In genomic region chr16:89562027-89562599, GRCh38 we compare ENCODE assay signal across 8 cellular contexts. TPM values are rescaled to one million over a fixed set of nuclear protein-coding genes. Genes with fewer than 3 reads are reported as not detected.
DNase-seq lines count a peak whose midpoint lies in the region; ATAC-seq, FAIRE-seq and TF ChIP-seq lines count a peak whose summit lies in the region.

No MANE protein-coding gene starts in this region.

- H3K9ac ChIP-seq in H1 (replicated peaks in 1 of 4; ENCODE audit: extremely low read depth in 1 of 4, low read depth in 3 of 4, low read length in 3 of 4), result peak overlapping the region in 3 of 4 experiments; percentile 90 to 96 (median 94); a peak in 6 of 7 replicates

- no peak for FAIRE-seq in H1 (lab: Jason Lieb, UNC)

- peak; percentile 63 for DNase-seq in GM12865 (ENCODE audit: low read depth)
- peak; percentile 25 for DNase-seq in OCI-LY7 (ENCODE audit: low spot score)
- no peak for DNase-seq in H1 (ENCODE audit: low read depth in 1 of 2, low spot score in 2 of 2)
- DNase-seq in osteoblast (ENCODE audit: insufficient read length, low spot score, missing footprints), result no peak
- DNase-seq in omental fat pad (ENCODE audit: low spot score), result no peak
- no peak for DNase-seq in NCI-H226
- DNase-seq in NCI-H2196 treated with DMSO at 0.1 percent for 48 hours (lab: John Stamatoyannopoulos, UW; ENCODE audit: unreplicated experiment), result no peak

- no peak overlapping the region for H3K18ac ChIP-seq in H1 (ENCODE audit: extremely low read depth, low read length)

- no peak overlapping the region for H2BK15ac ChIP-seq in H1 (ENCODE audit: low read length)

- no peak for TF ChIP-seq RAD21 in H1 (IDR thresholded peaks at IDR 0.05 in 1 of 2, conservative IDR thresholded peaks at IDR 0.05 in 1 of 2; ENCODE audit: low read depth in 2 of 2, low read length in 2 of 2)

- no peak overlapping the region for H2BK20ac ChIP-seq in H1 (ENCODE audit: low read length)

- H4K20me1 ChIP-seq in OCI-LY7 (ENCODE audit: insufficient read depth, low read length), result peaks cover 33% of the 10 kb centered on the region
- H4K20me1 ChIP-seq in H1 (replicated peaks in 1 of 2; ENCODE audit: control insufficient read depth in 1 of 2, insufficient read depth in 2 of 2, low read length in 2 of 2), result peaks cover 25 to 28% of the 10 kb centered on the region in 2 experiments
- peaks cover 55% of the 10 kb centered on the region for H4K20me1 ChIP-seq in osteoblast (ENCODE audit: insufficient read depth, low read length)

- no peak overlapping the region for H2AK5ac ChIP-seq in H1 (ENCODE audit: low read depth, low read length)

- H3K56ac ChIP-seq in H1 (replicated peaks; ENCODE audit: insufficient read length, low read depth, low read length), result no peak overlapping the region

- intact Hi-C loops in OCI-LY7 (cut with micrococcal nuclease; ENCODE audit: unreplicated experiment), result loop anchor here (5.0 kb wide), 2 partner anchors 75 to 95 kb away; partner anchors contain the start of genes CHMP1A and SPATA33

- peak overlapping the region; percentile 52; the same call in 1 of the 2 replicates for H2BK5ac ChIP-seq in H1 (ENCODE audit: low read depth, low read length)

- no peak overlapping the region for H4K8ac ChIP-seq in H1 (ENCODE audit: extremely low read depth, insufficient read depth, low read length)

- TSS peak; percentile 70 for BruUV-seq in OCI-LY7 (replicated peaks; lab: Mats Ljungman, UMichigan)

- peaks cover 52% of the 10 kb centered on the region for H3K4me1 ChIP-seq in OCI-LY7 (ENCODE audit: insufficient read depth, low read length, poor library complexity, severe bottlenecking)
- H3K4me1 ChIP-seq in H1 (replicated peaks in 1 of 4; ENCODE audit: control insufficient read depth in 3 of 4, insufficient read depth in 4 of 4, low read length in 3 of 4), result peaks cover 5 to 28% (median 8%) of the 10 kb centered on the region in 4 experiments
- peaks cover 53% of the 10 kb centered on the region for H3K4me1 ChIP-seq in osteoblast (ENCODE audit: insufficient read depth, low read length)

- 83% methylated on average over 19 of the region's 19 CpGs; no CpG with 5 or more reads in 1 of the 2 experiments for whole genome bisulfite sequencing in H1 (ENCODE audit: extremely low coverage in 1 of 2, insufficient coverage in 1 of 2, insufficient read length in 1 of 2, insufficient replicate concordance in 2 of 2, low coverage in 1 of 2, low lambda C conversion rate in 2 of 2, missing lambda C conversion rate in 1 of 2), 2 experiments

- H2AFZ ChIP-seq in OCI-LY7 (ENCODE audit: low read length) (no peak overlapping the region), H1 (ENCODE audit: low read length) (no peak overlapping the region), osteoblast (ENCODE audit: low read length) (no peak overlapping the region)

- no peak overlapping the region for H3K23ac ChIP-seq in H1 (ENCODE audit: insufficient read length)

- H3K9me2 ChIP-seq in OCI-LY7 (ENCODE audit: insufficient read depth, low read length), result no peaks in the 10 kb centered on the region

- H2BK12ac ChIP-seq in H1 (ENCODE audit: low read depth, low read length), result no peak overlapping the region

- H3K27ac ChIP-seq in OCI-LY7 (ENCODE audit: low read depth, low read length, poor library complexity, severe bottlenecking) (peak overlapping the region; percentile 67), H1 (ENCODE audit: low read depth, low read length) (no peak overlapping the region), osteoblast (ENCODE audit: low read depth, low read length) (peak overlapping the region; percentile 98)

- H3K27me3 ChIP-seq in H1 (replicated peaks in 1 of 4; ENCODE audit: control insufficient read depth in 3 of 4, extremely low read depth in 1 of 4, insufficient read depth in 3 of 4, low read length in 3 of 4), result no peaks in the 10 kb centered on the region
- no peaks in the 10 kb centered on the region for H3K27me3 ChIP-seq in osteoblast (ENCODE audit: insufficient read depth, low read length)

- H3K23me2 ChIP-seq in H1 (ENCODE audit: low read depth, low read length), result peaks cover 18% of the 10 kb centered on the region

- H2BK120ac ChIP-seq in H1 (replicated peaks; ENCODE audit: low read depth, low read length), result no peak overlapping the region

- no peak for TF ChIP-seq POLR2A in H1 (IDR thresholded peaks at IDR 0.05; ENCODE audit: control extremely low read depth in 1 of 2, low read depth in 2 of 2, low read length in 2 of 2)

- no peaks in the 10 kb centered on the region for H3K9me3 ChIP-seq in OCI-LY7 (ENCODE audit: low read length)
- no peaks in the 10 kb centered on the region for H3K9me3 ChIP-seq in H1 (ENCODE audit: insufficient read depth in 2 of 2, low read depth in 1 of 2, low read length in 1 of 2)
- H3K9me3 ChIP-seq in osteoblast (ENCODE audit: low read depth, low read length), result no peaks in the 10 kb centered on the region

- CTCF ChIA-PET in OCI-LY7 (lab: Charles Lee; ENCODE audit: unreplicated experiment), result no interaction called here
- CTCF ChIA-PET in H1 (lab: Charles Lee; ENCODE audit: partially characterized antibody), result interaction anchor here (2.8 kb wide), 1 partner anchor 13 kb away, joined by 7 read pairs; no protein-coding TSS in a partner anchor

- no peak for TF ChIP-seq EP300 in H1 (IDR thresholded peaks at IDR 0.05; ENCODE audit: borderline replicate concordance in 1 of 2, low read depth in 2 of 2, low read length in 2 of 2)

- H3K14ac ChIP-seq in H1 (ENCODE audit: insufficient read length), result no peak overlapping the region

- ATAC-seq in omental fat pad (ENCODE audit: low FRiP score), result no peak
- ATAC-seq in GM18907 (IDR thresholded peaks at IDR 0.05; ENCODE audit: unreplicated experiment), result no peak

- H3K4ac ChIP-seq in H1 (replicated peaks; ENCODE audit: insufficient read length, low read depth, low read length), result no peak overlapping the region

- H4K5ac ChIP-seq in H1 (ENCODE audit: insufficient read length, low read depth, low read length), result no peak overlapping the region

- no peak for TF ChIP-seq CTCF in GM12865 (IDR thresholded peaks at IDR 0.05; ENCODE audit: insufficient read depth, low read depth, low read length, missing control alignments)
- no peak for TF ChIP-seq CTCF in OCI-LY7 (conservative IDR thresholded peaks at IDR 0.05; ENCODE audit: low read length)
- TF ChIP-seq CTCF in H1 (IDR thresholded peaks at IDR 0.05; ENCODE audit: control extremely low read depth in 1 of 3, insufficient read depth in 1 of 3, low read depth in 1 of 3, low read length in 3 of 3), result no peak
- TF ChIP-seq CTCF in osteoblast (IDR thresholded peaks at IDR 0.05; ENCODE audit: extremely low read depth, low read depth, low read length), result no peak
- no peak for TF ChIP-seq CTCF in omental fat pad (IDR thresholded peaks at IDR 0.05)

- peaks cover 36% of the 10 kb centered on the region for H3K79me2 ChIP-seq in OCI-LY7 (ENCODE audit: insufficient read depth, low read depth, low read length)
- H3K79me2 ChIP-seq in H1 (ENCODE audit: control insufficient read depth in 1 of 2, insufficient read depth in 2 of 2, low read length in 2 of 2), result peaks cover 11 to 32% of the 10 kb centered on the region in 2 experiments
- H3K79me2 ChIP-seq in osteoblast (ENCODE audit: insufficient read depth, low read length), result peaks cover 33% of the 10 kb centered on the region

- H3K4me3 ChIP-seq in GM12865 (ENCODE audit: low read depth, low read length), result peak overlapping the region; percentile 94
- peak overlapping the region; percentile 98 for H3K4me3 ChIP-seq in OCI-LY7 (ENCODE audit: low read depth, low read length, poor library complexity, severe bottlenecking)
- peak overlapping the region; percentile 69 to 97 (median 82) for H3K4me3 ChIP-seq in H1 (ENCODE audit: extremely low read depth in 1 of 4, insufficient read depth in 2 of 4, low read depth in 3 of 4, low read length in 4 of 4)
- H3K4me3 ChIP-seq in osteoblast (ENCODE audit: insufficient read depth, low read length), result peak overlapping the region; percentile 92

- H3K36me3 ChIP-seq in OCI-LY7 (ENCODE audit: insufficient read depth, low read length) (peaks cover 59% of the 10 kb centered on the region), H1 (ENCODE audit: control insufficient read depth in 2 of 4, insufficient read depth in 4 of 4, low read length in 3 of 4) (peaks cover 21 to 37% (median 32%) of the 10 kb centered on the region in 4 experiments), osteoblast (ENCODE audit: insufficient read depth, low read length) (peaks cover 42% of the 10 kb centered on the region)

- POLR2A ChIA-PET in OCI-LY7 (lab: Charles Lee) (no interaction called here), H1 (lab: Charles Lee; ENCODE audit: partially characterized antibody) (interaction anchor here (0.7 to 5.5 kb wide), 19 partner anchors 7 to 273 kb away, joined by 3 to 63 read pairs (median 4); partner anchors contain the start of genes CPNE7 and SPG7)

- H3K79me1 ChIP-seq in H1 (ENCODE audit: low read depth, low read length), result peaks cover 3% of the 10 kb centered on the region

- H4K91ac ChIP-seq in H1 (replicated peaks; ENCODE audit: insufficient read length, low read length), result no peak overlapping the region

- H3K4me2 ChIP-seq in OCI-LY7 (ENCODE audit: low read length) (peak overlapping the region; percentile 85), H1 (ENCODE audit: insufficient read depth in 1 of 2, low read depth in 2 of 2, low read length in 2 of 2) (peak overlapping the region; percentile 91), osteoblast (ENCODE audit: insufficient read depth, low read length) (peak overlapping the region; percentile 96)

RNA-seq across cellular contexts. Expression of gene RPL13, which starts 1.6 kb away (rescaled TPM):
- total RNA-seq in OCI-LY7 (2014; rRNA removed; shearing (Covaris generic)), result 7,440 and 9,791 TPM in 2 replicates
- total RNA-seq in OCI-LY7 (2022) (2,903 and 2,928 TPM in 2 replicates), osteoblast (2,112 and 2,440 TPM in 2 replicates), omental fat pad (1,000 to 10,000 TPM; 4,137 to 5,837 (median 4,637) TPM)
- total RNA-seq in H1 (2021; fragmentation: NEBNext Ultra II Directional; extraction: Animal tissue kit (Norgen Biotek cat#: 25700)), result 2,162 and 2,205 TPM in 2 replicates
- polyA plus RNA-seq in H1 (2011; rRNA removed), result 7,384 and 8,839 TPM in 2 replicates
- polyA plus RNA-seq in H1 (2011; cell fraction: cytosol; rRNA removed), result 6,622 TPM
- 4,056 TPM for polyA plus RNA-seq in H1 (2011; cell fraction: nucleus; rRNA removed)
- 2,424 to 3,736 TPM (median 3,320 TPM) in 4 replicates for polyA plus RNA-seq in H1 (2012, experiment 1 of 2)
- 5,566 TPM for polyA plus RNA-seq in H1 (2012, experiment 2 of 2)
- polyA plus RNA-seq in H1 (2013, experiment 1 of 2), result 2,736 TPM
- 2,737 TPM for polyA plus RNA-seq in H1 (2013, experiment 2 of 2)
- 403 and 524 TPM in 2 replicates for polyA minus RNA-seq in H1 (2011; rRNA and poly(A)+ RNA removed)
- polyA minus RNA-seq in H1 (2011; cell fraction: cytosol; rRNA and poly(A)+ RNA removed), result 1,899 TPM
- polyA minus RNA-seq in H1 (2011; cell fraction: nucleus; rRNA and poly(A)+ RNA removed), result 1,945 TPM

RNA-seq across cellular contexts. Expression of gene CPNE7, which starts 13.4 kb away (rescaled TPM):
- total RNA-seq in OCI-LY7 (2014; rRNA removed; shearing (Covaris generic)), result 0.33 TPM in 1 of 2 replicates, not detected in the other
- total RNA-seq in OCI-LY7 (2022) (0.83 TPM in 1 of 2 replicates, not detected in the other), osteoblast (7.2 and 21.8 TPM in 2 replicates), omental fat pad (1 to 10 TPM in 2 of 4 donors, under 1 TPM in 1, not detected in 1; 0.19 to 2.4 (median 1.1) TPM)
- total RNA-seq in H1 (2021; fragmentation: NEBNext Ultra II Directional; extraction: Animal tissue kit (Norgen Biotek cat#: 25700)), result 21.7 and 23.7 TPM in 2 replicates
- polyA plus RNA-seq in H1 (2011; rRNA removed), result 10.0 and 17.2 TPM in 2 replicates
- 14.5 TPM for polyA plus RNA-seq in H1 (2011; cell fraction: cytosol; rRNA removed)
- polyA plus RNA-seq in H1 (2011; cell fraction: nucleus; rRNA removed), result 64.5 TPM
- 18.4 to 21.5 TPM (median 20.9 TPM) in 4 replicates for polyA plus RNA-seq in H1 (2012, experiment 1 of 2)
- polyA plus RNA-seq in H1 (2012, experiment 2 of 2), result 9.1 TPM
- polyA plus RNA-seq in H1 (2013, experiment 1 of 2), result 11.5 TPM
- 11.1 TPM for polyA plus RNA-seq in H1 (2013, experiment 2 of 2)
- polyA minus RNA-seq in H1 (2011; rRNA and poly(A)+ RNA removed), result 6.3 and 6.8 TPM in 2 replicates
- polyA minus RNA-seq in H1 (2011; cell fraction: cytosol; rRNA and poly(A)+ RNA removed), result 10.2 TPM
- polyA minus RNA-seq in H1 (2011; cell fraction: nucleus; rRNA and poly(A)+ RNA removed), result 9.5 TPM

RNA-seq across cellular contexts. Expression of gene DPEP1, which starts 51.3 kb away (rescaled TPM):
- total RNA-seq in OCI-LY7 (2014; rRNA removed; shearing (Covaris generic)), result not detected in 2 replicates
- total RNA-seq in OCI-LY7 (2022) (not detected in 2 replicates), osteoblast (0.29 and 0.36 TPM in 2 replicates), omental fat pad (1 to 10 TPM in 1 of 4 donors, not detected in 3; 1.1 TPM)
- total RNA-seq in H1 (2021; fragmentation: NEBNext Ultra II Directional; extraction: Animal tissue kit (Norgen Biotek cat#: 25700)), result 2.5 and 3.1 TPM in 2 replicates
- polyA plus RNA-seq in H1 (2011; rRNA removed), result 2.8 and 3.9 TPM in 2 replicates
- polyA plus RNA-seq in H1 (2011; cell fraction: cytosol; rRNA removed), result 3.1 TPM
- polyA plus RNA-seq in H1 (2011; cell fraction: nucleus; rRNA removed), result 12.5 TPM
- polyA plus RNA-seq in H1 (2012, experiment 1 of 2), result 0.73 to 2.7 TPM (median 2.0 TPM) in 4 replicates
- 1.3 TPM for polyA plus RNA-seq in H1 (2012, experiment 2 of 2)
- 5.7 TPM for polyA plus RNA-seq in H1 (2013, experiment 1 of 2)
- 5.7 TPM for polyA plus RNA-seq in H1 (2013, experiment 2 of 2)
- polyA minus RNA-seq in H1 (2011; rRNA and poly(A)+ RNA removed), result 1.1 and 1.7 TPM in 2 replicates
- 0.73 TPM for polyA minus RNA-seq in H1 (2011; cell fraction: cytosol; rRNA and poly(A)+ RNA removed)
- 1.6 TPM for polyA minus RNA-seq in H1 (2011; cell fraction: nucleus; rRNA and poly(A)+ RNA removed)

RNA-seq across cellular contexts. Expression of gene SPG7, which starts 53.9 kb away (rescaled TPM):
- 77.6 and 92.7 TPM in 2 replicates for total RNA-seq in OCI-LY7 (2014; rRNA removed; shearing (Covaris generic))
- total RNA-seq in OCI-LY7 (2022), result 106 and 121 TPM in 2 replicates
- 109 and 113 TPM in 2 replicates for total RNA-seq in H1 (2021; fragmentation: NEBNext Ultra II Directional; extraction: Animal tissue kit (Norgen Biotek cat#: 25700))
- 72.1 and 85.5 TPM in 2 replicates for polyA plus RNA-seq in H1 (2011; rRNA removed)
- polyA plus RNA-seq in H1 (2011; cell fraction: cytosol; rRNA removed), result 75.2 TPM
- 194 TPM for polyA plus RNA-seq in H1 (2011; cell fraction: nucleus; rRNA removed)
- polyA plus RNA-seq in H1 (2012, experiment 1 of 2), result 71.0 to 98.8 TPM (median 96.3 TPM) in 4 replicates
- 57.0 TPM for polyA plus RNA-seq in H1 (2012, experiment 2 of 2)
- polyA plus RNA-seq in H1 (2013, experiment 1 of 2), result 63.6 TPM
- 56.2 TPM for polyA plus RNA-seq in H1 (2013, experiment 2 of 2)
- polyA minus RNA-seq in H1 (2011; rRNA and poly(A)+ RNA removed), result 64.8 and 74.8 TPM in 2 replicates
- 99.0 TPM for polyA minus RNA-seq in H1 (2011; cell fraction: cytosol; rRNA and poly(A)+ RNA removed)
- 105 TPM for polyA minus RNA-seq in H1 (2011; cell fraction: nucleus; rRNA and poly(A)+ RNA removed)
- total RNA-seq in osteoblast, result 76.3 and 85.8 TPM in 2 replicates
- total RNA-seq in omental fat pad, result 100 to 1,000 TPM in 1 of 4 donors, 10 to 100 TPM in 3; 68.6 to 125 (median 74.8) TPM

Comparison
In these comparisons a context has a peak if more than half of its experiments do, and no peak if none do; other contexts are left out.
1. DNase-seq: peak in GM12865 (single experiment) and OCI-LY7 (single experiment); none in H1 (0 of 2), osteoblast (single experiment), omental fat pad (single experiment), NCI-H226 (single experiment) and NCI-H2196 treated with DMSO at 0.1 percent for 48 hours (single experiment).
2. Peak in every context shown above with its lines, with median percentiles within 50 percentile points of each other: H3K4me3 ChIP-seq and H3K4me2 ChIP-seq.